1 cellular context compared by ENCODE assay signal in genomic region chr15:40320931-40321371, GRCh38.
TF ChIP-seq lines count a peak whose summit lies in the region.

No MANE protein-coding gene starts in this region.

TF ChIP-seq in WTC11, 78 proteins besides CTCF, POLR2A, EP300 and RAD21 (continued from another document):
- TF ChIP-seq E2F5 (CRISPR knock-in tag; IDR thresholded peaks at IDR 0.05) (no peak), CBFB (CRISPR knock-in tag; IDR thresholded peaks at IDR 0.05; ENCODE audit: low read depth) (no peak), NFE2L1 (CRISPR knock-in tag; IDR thresholded peaks at IDR 0.05) (no peak), CREB1 (CRISPR knock-in tag; IDR thresholded peaks at IDR 0.05) (no peak), ZNF232 (CRISPR knock-in tag; IDR thresholded peaks at IDR 0.05) (no peak), TCF7 (CRISPR knock-in tag; IDR thresholded peaks at IDR 0.05; ENCODE audit: low read depth) (no peak)
